Comparison of ENCODE assay signal across 8 cellular contexts in the genomic region with DNA sequence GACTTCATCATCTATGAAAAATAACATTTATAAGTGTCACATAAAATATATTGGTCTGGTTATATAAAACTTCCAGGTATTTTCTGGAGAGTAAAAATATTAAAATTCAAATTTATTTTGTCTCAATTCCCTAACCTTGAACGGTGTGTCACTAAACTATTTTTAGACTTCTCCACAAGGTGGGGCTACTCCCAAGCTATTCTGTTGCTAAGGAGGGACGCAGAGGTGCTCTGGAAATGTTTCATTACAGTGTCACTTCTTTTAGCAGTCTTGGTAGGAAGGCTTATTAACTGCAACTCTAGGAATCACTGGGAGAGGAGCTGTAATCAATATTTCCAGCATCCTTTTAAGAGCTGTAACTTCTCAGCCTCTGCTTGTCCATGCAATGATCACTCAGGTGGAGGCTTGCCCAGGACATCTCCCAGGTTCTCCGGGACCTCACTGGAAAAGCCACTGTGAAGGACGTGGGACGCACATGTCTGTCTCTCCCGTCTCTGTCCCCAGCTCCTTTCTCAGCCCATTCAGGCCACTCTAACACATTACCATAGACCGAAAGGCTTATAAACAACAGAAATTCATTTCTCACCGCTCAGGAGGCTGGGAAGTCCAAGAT. TPM values are rescaled to one million over a fixed set of nuclear protein-coding genes. Genes with fewer than 3 reads are reported as not detected.
DNase-seq lines count a peak whose midpoint lies in the region; ATAC-seq and TF ChIP-seq lines count a peak whose summit lies in the region.

No MANE protein-coding gene starts in this region.

- peaks cover 4% of the 10 kb centered on the region for H3K27me3 Mint-ChIP-seq in chondrocyte (ENCODE audit: low read depth)
- H3K27me3 Mint-ChIP-seq in neural progenitor cell (ENCODE audit: insufficient read depth, low read depth) = no peaks in the 10 kb centered on the region

- no peaks in the 10 kb centered on the region for H3K36me3 ChIP-seq in neural progenitor cell

- DNase-seq in NCI-H187 treated with DMSO at 0.1 percent for 48 hours (lab: John Stamatoyannopoulos, UW) = peak; percentile 20
- no peak for DNase-seq in NCI-H187 (lab: John Stamatoyannopoulos, UW)
- peak; percentile 29 for DNase-seq in NCI-H345 treated with DMSO at 0.1 percent for 48 hours (lab: John Stamatoyannopoulos, UW; ENCODE audit: unreplicated experiment)
- no peak for DNase-seq in chondrocyte (ENCODE audit: low spot score)
- DNase-seq in neural progenitor cell (ENCODE audit: low spot score) = peak; percentile 54
- DNase-seq in GF-D8 (lab: John Stamatoyannopoulos, UW) = no peak
- no peak for DNase-seq in cerebellar nuclear complex (lab: John Stamatoyannopoulos, UW)

- no peak overlapping the region for H3K4me3 ChIP-seq in neural progenitor cell

- H3K4me2 ChIP-seq in neural progenitor cell = no peak overlapping the region

- no peaks in the 10 kb centered on the region for H3K27me3 ChIP-seq in neural progenitor cell

- H3K9me3 Mint-ChIP-seq in chondrocyte (ENCODE audit: low read depth) (no peaks in the 10 kb centered on the region), neural progenitor cell (no peaks in the 10 kb centered on the region)

- H3K4me3 Mint-ChIP-seq in chondrocyte (ENCODE audit: unreplicated experiment) (no peak overlapping the region), neural progenitor cell (no peak overlapping the region)

- H3F3A ChIP-seq in neural progenitor cell (ENCODE audit: low read depth) = no peaks in the 10 kb centered on the region

- H3K27ac ChIP-seq in neural progenitor cell = no peak overlapping the region

- no peaks in the 10 kb centered on the region for H3K9me3 ChIP-seq in neural progenitor cell (ENCODE audit: low read depth)

- no peaks in the 10 kb centered on the region for H3K4me1 Mint-ChIP-seq in chondrocyte (ENCODE audit: low read depth)
- no peaks in the 10 kb centered on the region for H3K4me1 Mint-ChIP-seq in neural progenitor cell

- no peaks in the 10 kb centered on the region for H3K79me2 ChIP-seq in neural progenitor cell (ENCODE audit: low read depth)

- no peak for ATAC-seq in GM21723 (IDR thresholded peaks at IDR 0.05; ENCODE audit: unreplicated experiment)

- H3K27ac Mint-ChIP-seq in chondrocyte (ENCODE audit: unreplicated experiment) = no peak overlapping the region
- no peak overlapping the region for H3K27ac Mint-ChIP-seq in neural progenitor cell

- peaks cover 1% of the 10 kb centered on the region for H3K36me3 Mint-ChIP-seq in chondrocyte (ENCODE audit: low read depth)
- H3K36me3 Mint-ChIP-seq in neural progenitor cell = no peaks in the 10 kb centered on the region

- no peak overlapping the region for H3K9ac ChIP-seq in neural progenitor cell

- no peaks in the 10 kb centered on the region for H4K20me1 ChIP-seq in neural progenitor cell (ENCODE audit: low read depth)

- no peaks in the 10 kb centered on the region for H3K4me1 ChIP-seq in neural progenitor cell

- TF ChIP-seq CTCF in chondrocyte (IDR thresholded peaks at IDR 0.05) = peak; percentile 82
- TF ChIP-seq CTCF in neural progenitor cell (IDR thresholded peaks at IDR 0.05) = peak; percentile 74

- no peak overlapping the region for H2AFZ ChIP-seq in neural progenitor cell (replicated peaks)

RNA-seq across cellular contexts. Expression of gene DNAH5, which starts 32.5 kb away (rescaled TPM):
- total RNA-seq in chondrocyte = 0.46 to 0.77 TPM (median 0.50 TPM) in 3 replicates
- 0.39 and 0.62 TPM in 2 replicates for total RNA-seq in neural progenitor cell (ENCODE audit: low replicate concordance)

Comparison
In these comparisons a context has a peak if more than half of its experiments do, and no peak if none do; other contexts are left out.
1. DNase-seq: peak in NCI-H187 treated with DMSO at 0.1 percent for 48 hours (single experiment), NCI-H345 treated with DMSO at 0.1 percent for 48 hours (single experiment) and neural progenitor cell (single experiment); none in NCI-H187 (0 of 2), chondrocyte (single experiment), GF-D8 (single experiment) and cerebellar nuclear complex (0 of 2).